23 cellular contexts compared by ENCODE assay signal in genomic region chr6:108203189-108204119, GRCh38. TPM values are rescaled to one million over a fixed set of nuclear protein-coding genes. Genes with fewer than 3 reads are reported as not detected.
DNase-seq lines count a peak whose midpoint lies in the region; ATAC-seq and TF ChIP-seq lines count a peak whose summit lies in the region.
"Had no signal": no experiment of that assay in that cellular context is flagged by ENCODE, and none has a peak within 500 bp of the region (broad histone marks: within the 10 kb centered on the region; RNA-seq: fewer than 3 reads in every experiment).

No MANE protein-coding gene starts in this region.

- H3K27ac Mint-ChIP-seq in memory B cell = peak overlapping the region; percentile 45
- no peak overlapping the region for H3K27ac Mint-ChIP-seq in T-helper 17 cell
- H3K27ac Mint-ChIP-seq: activated CD4-positive, alpha-beta T cell treated with anti-CD3 and anti-CD28 coated beads, Interleukin-2, amount 10 ng/mL, durations not matched to agents 7 days and 5 days; activated naive CD8-positive, alpha-beta T cell; dendritic cell treated with granulocyte-macrophage colony-stimulating factor and Interleukin-4, amounts not matched to agents 40 ng/mL and 50 ng/mL, for 4 days; HFFc6 had no signal

- peak overlapping the region; percentile 69 for H3K4me3 ChIP-seq in OCI-LY3 (ENCODE audit: low read length)
- H3K4me3 ChIP-seq: BLaER1 treated with 17β-estradiol and CSF1 and Interleukin-3, amounts not matched to agents 10 nM and 100 nM; K562; Peyer's patch had no signal

- H3K4me2 ChIP-seq in OCI-LY3 (ENCODE audit: low read length) = peak overlapping the region; percentile 81
- H3K4me2 ChIP-seq: BLaER1 treated with 17β-estradiol and CSF1 and Interleukin-3, amounts not matched to agents 10 nM and 100 nM had no signal

- H3K27ac ChIP-seq in OCI-LY3 (ENCODE audit: low read length) = peak overlapping the region; percentile 29
- H3K27ac ChIP-seq: 22Rv1; BLaER1 treated with 17β-estradiol and CSF1 and Interleukin-3, amounts not matched to agents 10 nM and 100 nM; Peyer's patch had no signal

- H3K9ac ChIP-seq in OCI-LY3 (ENCODE audit: low read length) = peak overlapping the region; percentile 19; the same call in 1 of the 2 replicates
- H3K9ac ChIP-seq: BLaER1 treated with 17β-estradiol and CSF1 and Interleukin-3, amounts not matched to agents 10 nM and 100 nM had no signal

- H3K4me1 ChIP-seq in OCI-LY3 (ENCODE audit: low read length) = peaks cover 16% of the 10 kb centered on the region
- H3K4me1 ChIP-seq: Peyer's patch had no signal

- H3K27me3 Mint-ChIP-seq in memory B cell = no peaks in the 10 kb centered on the region
- H3K27me3 Mint-ChIP-seq in T-helper 17 cell = no peaks in the 10 kb centered on the region
- H3K27me3 Mint-ChIP-seq: activated CD4-positive, alpha-beta T cell treated with anti-CD3 and anti-CD28 coated beads, Interleukin-2, amount 10 ng/mL, durations not matched to agents 7 days and 5 days; activated naive CD8-positive, alpha-beta T cell; dendritic cell treated with granulocyte-macrophage colony-stimulating factor and Interleukin-4, amounts not matched to agents 40 ng/mL and 50 ng/mL, for 4 days had no signal

- peaks cover 3% of the 10 kb centered on the region for H3K4me1 Mint-ChIP-seq in memory B cell
- H3K4me1 Mint-ChIP-seq in T-helper 17 cell = no peaks in the 10 kb centered on the region
- H3K4me1 Mint-ChIP-seq: activated CD4-positive, alpha-beta T cell treated with anti-CD3 and anti-CD28 coated beads, Interleukin-2, amount 10 ng/mL, durations not matched to agents 7 days and 5 days had no signal

- H3K4me3 Mint-ChIP-seq in memory B cell (no peak overlapping the region), T-helper 17 cell (no peak overlapping the region)
- H3K4me3 Mint-ChIP-seq: activated CD4-positive, alpha-beta T cell treated with anti-CD3 and anti-CD28 coated beads, Interleukin-2, amount 10 ng/mL, durations not matched to agents 7 days and 5 days; activated naive CD8-positive, alpha-beta T cell; brain; dendritic cell treated with granulocyte-macrophage colony-stimulating factor and Interleukin-4, amounts not matched to agents 40 ng/mL and 50 ng/mL, for 4 days; HFFc6 had no signal

- H4K20me1 ChIP-seq in OCI-LY3 (ENCODE audit: insufficient read depth, low read length) = no peaks in the 10 kb centered on the region

- H3K27me3 ChIP-seq in OCI-LY3 (ENCODE audit: low read depth, low read length) = no peaks in the 10 kb centered on the region
- H3K27me3 ChIP-seq: BLaER1 treated with 17β-estradiol and CSF1 and Interleukin-3, amounts not matched to agents 10 nM and 100 nM; Peyer's patch had no signal

- H3K36me3 Mint-ChIP-seq in memory B cell (peaks cover 14% of the 10 kb centered on the region), T-helper 17 cell (ENCODE audit: low read depth) (peaks cover 2% of the 10 kb centered on the region)

- H3K9me3 ChIP-seq in OCI-LY3 (ENCODE audit: insufficient read depth, low read length) (no peaks in the 10 kb centered on the region), T-helper 17 cell (ENCODE audit: control insufficient read depth, low read length, poor library complexity, severe bottlenecking) (no peaks in the 10 kb centered on the region)
- H3K9me3 ChIP-seq: Peyer's patch had no signal

- H3K36me3 ChIP-seq in OCI-LY3 (replicated peaks; ENCODE audit: low read depth, low read length) = no peaks in the 10 kb centered on the region

- no peak overlapping the region for H2AFZ ChIP-seq in OCI-LY3 (ENCODE audit: low read depth, low read length)

- H3K79me2 ChIP-seq in OCI-LY3 (ENCODE audit: low read length) = no peaks in the 10 kb centered on the region

- TF ChIP-seq CTCF in OCI-LY3 (IDR thresholded peaks at IDR 0.05; ENCODE audit: low read depth, low read length) = no peak

- no peaks in the 10 kb centered on the region for H3K9me3 Mint-ChIP-seq in memory B cell
- H3K9me3 Mint-ChIP-seq: activated CD4-positive, alpha-beta T cell treated with anti-CD3 and anti-CD28 coated beads, Interleukin-2, amount 10 ng/mL, durations not matched to agents 7 days and 5 days; brain; dendritic cell treated with granulocyte-macrophage colony-stimulating factor and Interleukin-4, amounts not matched to agents 40 ng/mL and 50 ng/mL, for 4 days; HFFc6 had no signal

- ATAC-seq in memory B cell (ENCODE audit: low read depth) = no peak
- no peak for ATAC-seq in T-helper 17 cell
- ATAC-seq in GM18861 (IDR thresholded peaks at IDR 0.05; ENCODE audit: unreplicated experiment) = no peak
- ATAC-seq: K562, SK-N-SH treated with all-trans-retinoic acid at 6 μM for 48 hours had no signal

- DNase-seq in DMS 273 (lab: John Stamatoyannopoulos, UW; ENCODE audit: unreplicated experiment) (peak; percentile 23), DMS 273 treated with DMSO at 0.1 percent for 48 hours (lab: John Stamatoyannopoulos, UW) (no peak), memory B cell (ENCODE audit: low spot score in 2 of 2) (no peak), T-helper 17 cell (no peak), NCI-H1417 (lab: John Stamatoyannopoulos, UW) (no peak), activated T-cell treated with anti-CD3 and anti-CD28 coated beads for 4 hours (no peak)
- DNase-seq: activated CD4-positive, alpha-beta T cell treated with anti-CD3 and anti-CD28 coated beads, Interleukin-2, amount 10 ng/mL, durations not matched to agents 7 days and 5 days; activated T-cell treated with anti-CD3 and anti-CD28 coated beads, Interleukin-2, amount 50 U/mL, for 1 hour; erythroblast; HFFc6; mesenchymal stem cell; NCI-H69; Peyer's patch; stimulated activated CD4-positive, alpha-beta T cell treated with anti-CD3 and anti-CD28 coated beads, Interleukin-2, amount 100 ng/mL, for 48 hours had no signal

RNA-seq across cellular contexts. Expression of gene NR2E1, which starts 37.6 kb away (rescaled TPM):
- total RNA-seq in T-helper 17 cell = not detected
- total RNA-seq: activated CD4-positive, alpha-beta T cell treated with anti-CD3 and anti-CD28 coated beads, Interleukin-2, amount 10 ng/mL, durations not matched to agents 7 days and 5 days; HFFc6; K562; Peyer's patch had no signal

RNA-seq across cellular contexts. Expression of gene SNX3, which starts 57.4 kb away (rescaled TPM):
- total RNA-seq in T-helper 17 cell = 10 to 100 TPM; 51.5 to 52.3 TPM
